In genomic region chr12:10361622-10362021, GRCh38 we compare ENCODE assay signal across 13 cellular contexts. TPM values are rescaled to one million over a fixed set of nuclear protein-coding genes. Genes with fewer than 3 reads are reported as not detected.
DNase-seq lines count a peak whose midpoint lies in the region; ATAC-seq, FAIRE-seq and TF ChIP-seq lines count a peak whose summit lies in the region.
"Had no signal": no experiment of that assay in that cellular context is flagged by ENCODE, and none has a peak within 500 bp of the region (broad histone marks: within the 10 kb centered on the region; RNA-seq: fewer than 3 reads in every experiment).

No MANE protein-coding gene starts in this region.

- no peaks in the 10 kb centered on the region for H4K20me1 ChIP-seq in astrocyte (ENCODE audit: insufficient read depth, low read length)

- no peak for TF ChIP-seq POLR2A in vagina (IDR thresholded peaks at IDR 0.05)

- peak overlapping the region; percentile 85 for H3K27ac Mint-ChIP-seq in stimulated activated naive CD8-positive, alpha-beta T cell treated with anti-CD3 and anti-CD28 coated beads, Interleukin-15, Interleukin-2, amounts not matched to agents 100 ng/mL and 50 ng/mL, for 24 hours
- no peak overlapping the region for H3K27ac Mint-ChIP-seq in astrocyte (ENCODE audit: unreplicated experiment)

- no peaks in the 10 kb centered on the region for H3K36me3 ChIP-seq in astrocyte (ENCODE audit: insufficient read depth, low read length)
- H3K36me3 ChIP-seq in left lung = no peaks in the 10 kb centered on the region
- no peaks in the 10 kb centered on the region for H3K36me3 ChIP-seq in vagina
- H3K36me3 ChIP-seq in SJCRH30 = no peaks in the 10 kb centered on the region

- H3K4me3 Mint-ChIP-seq in stimulated activated naive CD8-positive, alpha-beta T cell treated with anti-CD3 and anti-CD28 coated beads, Interleukin-15, Interleukin-2, amounts not matched to agents 100 ng/mL and 50 ng/mL, for 24 hours = no peak overlapping the region
- no peak overlapping the region for H3K4me3 Mint-ChIP-seq in astrocyte (ENCODE audit: unreplicated experiment)

- H3K27me3 Mint-ChIP-seq in stimulated activated naive CD8-positive, alpha-beta T cell treated with anti-CD3 and anti-CD28 coated beads, Interleukin-15, Interleukin-2, amounts not matched to agents 100 ng/mL and 50 ng/mL, for 24 hours = no peaks in the 10 kb centered on the region
- no peaks in the 10 kb centered on the region for H3K27me3 Mint-ChIP-seq in astrocyte (ENCODE audit: low read depth, unreplicated experiment)

- H3K27ac ChIP-seq in astrocyte (ENCODE audit: low read depth, low read length) (no peak overlapping the region), left lung (peak overlapping the region; percentile 37 to 92), vagina (peak overlapping the region; percentile 98), SJCRH30 (no peak overlapping the region)

- peaks cover 47% of the 10 kb centered on the region for H3K36me3 Mint-ChIP-seq in stimulated activated naive CD8-positive, alpha-beta T cell treated with anti-CD3 and anti-CD28 coated beads, Interleukin-15, Interleukin-2, amounts not matched to agents 100 ng/mL and 50 ng/mL, for 24 hours (ENCODE audit: low read depth)
- H3K36me3 Mint-ChIP-seq in astrocyte (ENCODE audit: low read depth, unreplicated experiment) = peaks cover 6% of the 10 kb centered on the region

- H3K4me1 Mint-ChIP-seq in stimulated activated naive CD8-positive, alpha-beta T cell treated with anti-CD3 and anti-CD28 coated beads, Interleukin-15, Interleukin-2, amounts not matched to agents 100 ng/mL and 50 ng/mL, for 24 hours (ENCODE audit: low read depth) = peaks cover 7% of the 10 kb centered on the region
- peaks cover 14% of the 10 kb centered on the region for H3K4me1 Mint-ChIP-seq in astrocyte (ENCODE audit: low read depth, unreplicated experiment)

- no peak for DNase-seq in stimulated activated naive CD8-positive, alpha-beta T cell treated with anti-CD3 and anti-CD28 coated beads, Interleukin-15, Interleukin-2, amounts not matched to agents 100 U/mL and 50 U/mL, for 24 hours
- DNase-seq in astrocyte (ENCODE audit: low read depth) = peak; percentile 76
- DNase-seq in left lung = no peak
- DNase-seq in vagina (ENCODE audit: extremely low spot score in 2 of 2) = no peak
- DNase-seq in GM03348 (ENCODE audit: low spot score) = no peak
- DNase-seq in SJCRH30 = no peak
- DNase-seq in Ammon's horn (ENCODE audit: low spot score) = no peak
- DNase-seq: AML-193; effector CD4-positive, alpha-beta T cell; stimulated activated CD4-positive, alpha-beta T cell treated with anti-CD3 and anti-CD28 coated beads, Interleukin-2, amount 100 ng/mL, for 48 hours had no signal

- intact Hi-C loops in left lung (cut with DNase I) (no loop called here), vagina (cut with DNase I) (no loop called here)

- H3K27me3 ChIP-seq in astrocyte (ENCODE audit: insufficient read depth, low read length) (no peaks in the 10 kb centered on the region), left lung (no peaks in the 10 kb centered on the region), vagina (no peaks in the 10 kb centered on the region), SJCRH30 (no peaks in the 10 kb centered on the region)

- no peaks in the 10 kb centered on the region for H3K79me2 ChIP-seq in astrocyte (ENCODE audit: insufficient read depth, low read length)

- peak overlapping the region; percentile 35 for H2AFZ ChIP-seq in astrocyte (ENCODE audit: low read depth, low read length)

- H3K4me2 ChIP-seq in astrocyte (ENCODE audit: low read length) = peak overlapping the region; percentile 47

- no peak overlapping the region for H3K4me3 ChIP-seq in astrocyte (ENCODE audit: insufficient read depth, low read depth, low read length)
- no peak overlapping the region for H3K4me3 ChIP-seq in left lung
- H3K4me3 ChIP-seq in vagina = no peak overlapping the region
- H3K4me3 ChIP-seq in SJCRH30 = no peak overlapping the region

- no peak for ATAC-seq in stimulated activated naive CD8-positive, alpha-beta T cell treated with anti-CD3 and anti-CD28 coated beads, Interleukin-15, Interleukin-2, amounts not matched to agents 100 U/mL and 50 U/mL, for 24 hours
- peak; percentile 8 for ATAC-seq in left lung

- H3K9me3 Mint-ChIP-seq in stimulated activated naive CD8-positive, alpha-beta T cell treated with anti-CD3 and anti-CD28 coated beads, Interleukin-15, Interleukin-2, amounts not matched to agents 100 ng/mL and 50 ng/mL, for 24 hours = no peaks in the 10 kb centered on the region
- peaks cover 3% of the 10 kb centered on the region for H3K9me3 Mint-ChIP-seq in astrocyte (ENCODE audit: unreplicated experiment)

- H3K9ac ChIP-seq in astrocyte (ENCODE audit: low read length) = no peak overlapping the region

- no peak for FAIRE-seq in astrocyte (lab: Jason Lieb, UNC)
- FAIRE-seq: GM18507 had no signal

- no peak for TF ChIP-seq CTCF in astrocyte (IDR thresholded peaks at IDR 0.05; ENCODE audit: insufficient read depth, low read depth, low read length)
- TF ChIP-seq CTCF in left lung (IDR thresholded peaks at IDR 0.05) = no peak
- no peak for TF ChIP-seq CTCF in vagina (IDR thresholded peaks at IDR 0.05)

- H3K4me1 ChIP-seq in astrocyte (ENCODE audit: insufficient read depth, low read length) (peaks cover 34% of the 10 kb centered on the region), left lung (peaks cover 17 to 33% of the 10 kb centered on the region in 2 donors), vagina (peaks cover 32% of the 10 kb centered on the region), SJCRH30 (peaks cover 6% of the 10 kb centered on the region; the same call in 1 of the 2 replicates)

- H3K9me3 ChIP-seq in astrocyte (ENCODE audit: insufficient read depth, low read depth, low read length) (no peaks in the 10 kb centered on the region), left lung (no peaks in the 10 kb centered on the region), vagina (no peaks in the 10 kb centered on the region), SJCRH30 (replicated peaks) (no peaks in the 10 kb centered on the region)

RNA-seq across cellular contexts. Expression of gene KLRK1, which starts 28.2 kb away (rescaled TPM):
- total RNA-seq in astrocyte = 0.73 and 1.1 TPM in 2 replicates
- total RNA-seq in left lung = 1 to 10 TPM; 2.6 to 4.9 TPM
- 12.8 TPM for total RNA-seq in vagina
- not detected in 2 replicates for total RNA-seq in SJCRH30 (2014; rRNA removed; shearing (Covaris generic))

RNA-seq across cellular contexts. Expression of gene KLRC4, which starts 47.9 kb away (rescaled TPM):
- total RNA-seq in astrocyte (0.53 and 0.70 TPM in 2 replicates), left lung (1 to 10 TPM in 1 of 2 donors, under 1 TPM in 1; 0.38 to 1.3 TPM), vagina (not detected)
- total RNA-seq in SJCRH30 (2014; rRNA removed; shearing (Covaris generic)) = not detected in 2 replicates

RNA-seq across cellular contexts. Expression of gene KLRD1, which starts 54.0 kb away (rescaled TPM):
- total RNA-seq in astrocyte (0.45 and 0.91 TPM in 2 replicates), left lung (1 to 10 TPM; 4.6 to 9.0 TPM), vagina (4.4 TPM)
- 0.08 and 0.32 TPM in 2 replicates for total RNA-seq in SJCRH30 (2014; rRNA removed; shearing (Covaris generic))
- total RNA-seq: SK-MEL-5 had no signal

RNA-seq across cellular contexts. Expression of gene KLRC3, which starts 58.8 kb away (rescaled TPM):
- total RNA-seq in astrocyte (0.94 and 1.2 TPM in 2 replicates), left lung (not detected), vagina (not detected)
- not detected in 2 replicates for total RNA-seq in SJCRH30 (2014; rRNA removed; shearing (Covaris generic))

Comparison
In these comparisons a context has a peak if more than half of its experiments do, and no peak if none do; other contexts are left out.
1. H3K27ac ChIP-seq: peak in left lung (2 of 2) and vagina (single experiment); none in astrocyte (single experiment) and SJCRH30 (single experiment).